Comparison of ENCODE assay signal across 14 cellular contexts in the genomic region with DNA sequence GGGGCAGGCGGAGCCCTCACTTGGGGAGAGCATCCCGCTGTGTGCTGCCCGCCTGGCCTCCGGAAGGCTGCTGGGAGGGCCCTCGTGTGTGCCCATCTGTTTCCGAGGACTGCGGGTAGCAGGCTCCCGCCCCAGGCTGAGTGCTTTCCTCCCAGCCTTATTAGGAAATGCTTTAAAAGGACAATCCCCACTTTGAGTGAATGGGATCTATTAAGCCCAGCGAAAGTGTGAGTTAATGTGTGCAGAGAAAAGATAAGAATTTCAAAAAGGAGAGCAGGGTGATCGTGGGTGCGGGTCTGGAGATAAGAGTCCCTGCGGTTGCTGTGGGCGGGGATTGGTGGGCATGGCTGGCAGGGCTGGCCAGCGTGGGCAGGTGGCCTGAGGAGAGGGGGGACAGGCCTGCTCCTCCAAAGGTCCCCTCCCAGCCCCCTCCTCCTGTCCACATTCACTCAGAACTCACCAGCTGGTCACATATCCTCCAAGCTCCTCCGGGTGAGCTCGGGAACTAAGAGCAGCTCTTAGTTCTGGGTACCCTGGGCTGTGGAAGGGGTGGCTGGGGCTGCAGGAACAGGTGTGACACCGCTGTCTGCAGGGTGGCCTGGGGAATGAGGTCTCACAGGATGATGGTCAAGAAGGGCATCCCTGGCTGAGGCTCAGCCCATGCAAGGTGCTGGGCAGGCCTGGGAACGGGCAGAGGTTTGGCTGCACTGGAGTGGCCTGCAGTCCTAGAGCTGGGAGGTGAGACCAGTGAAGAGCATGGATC.
DNase-seq lines count a peak whose midpoint lies in the region; ATAC-seq and TF ChIP-seq lines count a peak whose summit lies in the region.
"Had no signal": no experiment of that assay in that cellular context is flagged by ENCODE, and none has a peak within 500 bp of the region (broad histone marks: within the 10 kb centered on the region; RNA-seq: fewer than 3 reads in every experiment).

No MANE protein-coding gene starts in this region.

- no peak overlapping the region for H3K18ac ChIP-seq in mesendoderm (ENCODE audit: low read length)

- in situ Hi-C loops in transverse colon (cut with MboI; ENCODE audit: low pct_ligation_motif_present in 1 of 4, low pct_unique_long_range_greater_than_20kb in 1 of 4, low sequenced_read_pairs in 3 of 4), result no loop called here

- TF ChIP-seq EP300 in SK-N-SH (IDR thresholded peaks at IDR 0.05; ENCODE audit: borderline replicate concordance in 1 of 2, low read depth in 1 of 2, low read length in 1 of 2) (peak in 1 of 2 experiments; percentile 33; a peak in 1 of 4 replicates), transverse colon (IDR thresholded peaks at IDR 0.05; ENCODE audit: low read depth) (no peak)

- H3K4me2 ChIP-seq in SK-N-SH (no peak overlapping the region), mesendoderm (ENCODE audit: low read length) (no peak overlapping the region)

- WGBS in SK-N-SH (ENCODE audit: low lambda C conversion rate), result 17% methylated on average over 14 of the region's 18 CpGs
- WGBS in transverse colon (ENCODE audit: low coverage in 1 of 2), 2 donors, result 40% methylated on average over 7 to 18 of the region's 18 CpGs
- WGBS in mesendoderm (ENCODE audit: extremely low coverage, insufficient coverage, low lambda C conversion rate), result no CpG with 5 or more reads among the region's 18 CpGs

- H3K4me3 ChIP-seq in SK-N-SH (ENCODE audit: low read depth in 2 of 2, low read length in 1 of 2) (no peak overlapping the region), SK-N-MC (peak overlapping the region; percentile 76), transverse colon (no peak overlapping the region), mesendoderm (ENCODE audit: low read length) (no peak overlapping the region)
- H3K4me3 ChIP-seq: gastroesophageal sphincter, thoracic aorta had no signal

- peaks cover 3 to 11% (median 7%) of the 10 kb centered on the region in 6 donors for H3K9me3 Mint-ChIP-seq in immature natural killer cell

- no peaks in the 10 kb centered on the region for H3K27me3 ChIP-seq in SK-N-SH (ENCODE audit: insufficient read depth)
- H3K27me3 ChIP-seq in transverse colon, result no peaks in the 10 kb centered on the region
- no peaks in the 10 kb centered on the region for H3K27me3 ChIP-seq in mesendoderm (ENCODE audit: insufficient read depth, low read length, poor library complexity)

- H2BK5ac ChIP-seq in mesendoderm (ENCODE audit: low read length), result no peak overlapping the region

- no peak overlapping the region for H3K27ac Mint-ChIP-seq in immature natural killer cell
- H3K27ac Mint-ChIP-seq: activated CD8-positive, alpha-beta memory T cell treated with anti-CD3 and anti-CD28 coated beads, Interleukin-2, amount 10 ng/mL, durations not matched to agents 7 days and 5 days; activated naive CD4-positive, alpha-beta T cell treated with anti-CD3 and anti-CD28 coated beads, Interleukin-2, amount 50 U/mL, for 24 hours had no signal

- H3K36me3 ChIP-seq in SK-N-SH (replicated peaks in 1 of 2; ENCODE audit: control insufficient read depth in 1 of 2, insufficient read depth in 2 of 2, low read length in 1 of 2) (no peaks in the 10 kb centered on the region), SK-N-MC (ENCODE audit: insufficient read depth, low read length) (peaks cover 9% of the 10 kb centered on the region), transverse colon (no peaks in the 10 kb centered on the region), mesendoderm (ENCODE audit: control insufficient read depth, insufficient read depth, low read length) (no peaks in the 10 kb centered on the region)
- H3K36me3 ChIP-seq: gastroesophageal sphincter, thoracic aorta had no signal

- H3K27ac ChIP-seq in SK-N-SH (ENCODE audit: low read depth in 2 of 2, low read length in 1 of 2) (peak overlapping the region in 1 of 2 experiments; percentile 2; a peak in 2 of 4 replicates), SK-N-MC (peak overlapping the region; percentile 79; the same call in 1 of the 2 replicates), transverse colon (no peak overlapping the region), mesendoderm (ENCODE audit: low read depth, low read length) (no peak overlapping the region)
- H3K27ac ChIP-seq: gastroesophageal sphincter, thoracic aorta had no signal

- no peak overlapping the region for H3K23ac ChIP-seq in mesendoderm (ENCODE audit: low read length)

- H3K4ac ChIP-seq in mesendoderm (ENCODE audit: low read depth, low read length), result no peak overlapping the region

- ATAC-seq in SK-N-SH treated with all-trans-retinoic acid at 6 μM for 48 hours, result no peak
- ATAC-seq: activated CD8-positive, alpha-beta memory T cell treated with anti-CD3 and anti-CD28 coated beads, Interleukin-2, amount 10 ng/mL, durations not matched to agents 7 days and 5 days; gastroesophageal sphincter had no signal

- H2BK120ac ChIP-seq in mesendoderm (ENCODE audit: low read depth, low read length), result no peak overlapping the region

- H3K56ac ChIP-seq in mesendoderm (ENCODE audit: low read length), result no peak overlapping the region

- H4K20me1 ChIP-seq in SK-N-SH (ENCODE audit: insufficient read depth), result no peaks in the 10 kb centered on the region

- no peak overlapping the region for H4K8ac ChIP-seq in mesendoderm (ENCODE audit: low read depth, low read length)

- no peaks in the 10 kb centered on the region for H3K79me1 ChIP-seq in mesendoderm (ENCODE audit: low read length)

- TF ChIP-seq POLR2A in transverse colon (IDR thresholded peaks at IDR 0.05), result no peak

- H3K4me1 ChIP-seq in SK-N-SH (ENCODE audit: control insufficient read depth in 1 of 2, insufficient read depth in 2 of 2, low read depth in 1 of 2, low read length in 1 of 2) (peaks cover 0 to 22% of the 10 kb centered on the region in 2 experiments; a peak in 1 of 4 replicates), transverse colon (no peaks in the 10 kb centered on the region), mesendoderm (ENCODE audit: control insufficient read depth, low read depth, low read length) (no peaks in the 10 kb centered on the region)
- H3K4me1 ChIP-seq: gastroesophageal sphincter had no signal

- H4K5ac ChIP-seq in mesendoderm (ENCODE audit: low read length), result no peak overlapping the region

- H3F3A ChIP-seq in SK-N-SH (replicated peaks; ENCODE audit: insufficient read depth), result no peaks in the 10 kb centered on the region

- CTCF ChIA-PET in SK-N-SH (lab: Yijun Ruan, JAX), result interaction anchor here (1.5 kb wide), 1 partner anchor 10 kb away, joined by 6 read pairs; no protein-coding TSS in a partner anchor

- no peak for TF ChIP-seq CTCF in SK-N-SH (IDR thresholded peaks at IDR 0.05)
- TF ChIP-seq CTCF in transverse colon (IDR thresholded peaks at IDR 0.05), result no peak

- H3K9ac ChIP-seq in SK-N-SH (no peak overlapping the region), SK-N-MC (ENCODE audit: insufficient read length) (no peak overlapping the region), mesendoderm (ENCODE audit: low read length) (no peak overlapping the region)

- peaks cover 0 to 7% (median 0%) of the 10 kb centered on the region in 3 donors for H3K27me3 Mint-ChIP-seq in immature natural killer cell (ENCODE audit: low read depth in 3 of 3)

- no peak overlapping the region for H2AFZ ChIP-seq in SK-N-SH (ENCODE audit: low read depth)

- H2AK5ac ChIP-seq in mesendoderm (ENCODE audit: low read length), result no peak overlapping the region

- H3K9me3 ChIP-seq in SK-N-SH, result no peaks in the 10 kb centered on the region
- H3K9me3 ChIP-seq in SK-N-MC (ENCODE audit: low read depth, low read length), result 0 out of 2 replicates have a peak, but pooled peaks cover 3% of the 10 kb centered on the region
- H3K9me3 ChIP-seq in transverse colon, result no peaks in the 10 kb centered on the region

- DNase-seq in SK-N-SH (peak; percentile 83), H4 (ENCODE audit: low spot score) (peak; percentile 40), SK-N-MC (ENCODE audit: low read depth, low spot score) (peak; percentile 55), immature natural killer cell (no peak), transverse colon (no peak), mesendoderm (no peak)
- no peak for DNase-seq in effector CD4-positive, alpha-beta T cell
- DNase-seq: ACHN; activated CD8-positive, alpha-beta memory T cell treated with anti-CD3 and anti-CD28 coated beads, Interleukin-2, amount 10 ng/mL, durations not matched to agents 7 days and 5 days; NCI-H1417 treated with DMSO at 0.1 percent for 48 hours had no signal

- intact Hi-C loops in transverse colon (cut with DNase I; ENCODE audit: low total_unique reads), result loop anchor here (10.0 kb wide), 1 partner anchor 833 kb away; no protein-coding TSS in a partner anchor

- H2BK15ac ChIP-seq in mesendoderm (replicated peaks; ENCODE audit: low read depth), result no peak overlapping the region

- H3K4me3 Mint-ChIP-seq in immature natural killer cell, result peak overlapping the region in 3 of 5 donors; percentile 36 to 64 (median 43)
- H3K4me3 Mint-ChIP-seq: activated CD8-positive, alpha-beta memory T cell treated with anti-CD3 and anti-CD28 coated beads, Interleukin-2, amount 10 ng/mL, durations not matched to agents 7 days and 5 days; activated naive CD4-positive, alpha-beta T cell treated with anti-CD3 and anti-CD28 coated beads, Interleukin-2, amount 50 U/mL, for 24 hours had no signal

- POLR2A ChIA-PET in SK-N-SH (lab: Yijun Ruan, JAX), result no interaction called here

- no peaks in the 10 kb centered on the region for H3K9me2 ChIP-seq in SK-N-SH

- H3K4me1 Mint-ChIP-seq in immature natural killer cell, result peaks cover 8% of the 10 kb centered on the region in 2 donors
- H3K4me1 Mint-ChIP-seq: activated naive CD4-positive, alpha-beta T cell treated with anti-CD3 and anti-CD28 coated beads, Interleukin-2, amount 50 U/mL, for 24 hours had no signal

- H3K36me3 Mint-ChIP-seq in immature natural killer cell, result no peaks in the 10 kb centered on the region

- H3K79me2 ChIP-seq in SK-N-SH (ENCODE audit: insufficient read depth), result no peaks in the 10 kb centered on the region
- no peaks in the 10 kb centered on the region for H3K79me2 ChIP-seq in mesendoderm (ENCODE audit: control insufficient read depth, insufficient read depth, low read length)

- no peak for TF ChIP-seq RAD21 in SK-N-SH (IDR thresholded peaks at IDR 0.05; ENCODE audit: low read length)

TF ChIP-seq in SK-N-SH, 30 proteins besides CTCF, POLR2A, EP300 and RAD21:
- TF ChIP-seq GATA2 (CRISPR knock-in tag; IDR thresholded peaks at IDR 0.05) (peak; percentile 86), JUND (IDR thresholded peaks at IDR 0.05) (no peak), SIN3A (IDR thresholded peaks at IDR 0.05; ENCODE audit: borderline replicate concordance, low read depth, low read length) (no peak)

TF ChIP-seq in SK-N-SH treated with all-trans-retinoic acid at 6 μM for 48 hours, 23 proteins besides CTCF, POLR2A, EP300 and RAD21 (continues in another document):
- TF ChIP-seq ESRRG (CRISPR knock-in tag; IDR thresholded peaks at IDR 0.05) (no peak), GLIS3 (CRISPR knock-in tag; IDR thresholded peaks at IDR 0.05) (no peak), CSDC2 (CRISPR knock-in tag; IDR thresholded peaks at IDR 0.05) (no peak)

Comparison
In these comparisons a context has a peak if more than half of its experiments do, and no peak if none do; other contexts are left out.
1. DNase-seq: peak in SK-N-SH (single experiment), H4 (single experiment) and SK-N-MC (single experiment); none in immature natural killer cell (0 of 3), transverse colon (single experiment), mesendoderm (single experiment) and effector CD4-positive, alpha-beta T cell (single experiment).